Comparison of ENCODE assay signal across 8 cellular contexts in the genomic region with DNA sequence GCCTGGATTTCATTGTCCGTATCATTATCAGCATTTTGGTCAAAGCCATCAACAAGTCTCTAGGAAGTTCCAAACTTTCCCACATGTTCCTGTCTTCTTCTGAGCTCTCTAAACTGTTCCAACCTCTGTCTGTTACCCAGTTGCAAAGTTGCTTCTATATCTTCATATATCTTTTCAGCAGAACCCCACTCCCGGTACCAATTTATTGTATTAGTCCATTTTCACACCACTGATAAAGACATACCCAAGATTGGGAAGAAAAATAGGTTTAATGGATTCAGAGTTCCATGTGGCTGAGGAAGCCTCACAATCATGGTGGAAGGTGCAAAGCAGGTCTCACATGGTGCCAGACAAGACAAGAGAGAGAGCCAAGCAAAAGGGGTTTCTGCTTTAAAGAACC.
"Had no signal": no experiment of that assay in that cellular context is flagged by ENCODE, and none has a peak within 500 bp of the region (broad histone marks: within the 10 kb centered on the region; RNA-seq: fewer than 3 reads in every experiment).

No MANE protein-coding gene starts in this region.

- H3K27ac ChIP-seq: HL-60, KMS-11 had no signal

- ATAC-seq: HepG2 had no signal

- FAIRE-seq: HepG2, HTR-8/SVneo had no signal

- H3K4me2 ChIP-seq: KMS-11 had no signal

- DNase-seq: IMR-90, Karpas-422, KBM-7, KG1 had no signal

- H3K9ac ChIP-seq: KMS-11 had no signal
